ENCODE assay signal across 10 cellular contexts in genomic region chr22:33492210-33492651, GRCh38.
DNase-seq lines count a peak whose midpoint lies in the region; ATAC-seq and TF ChIP-seq lines count a peak whose summit lies in the region.
"Had no signal": no experiment of that assay in that cellular context is flagged by ENCODE, and none has a peak within 500 bp of the region (broad histone marks: within the 10 kb centered on the region; RNA-seq: fewer than 3 reads in every experiment).

No MANE protein-coding gene starts in this region.

- peaks cover 0 to 11% (median 4%) of the 10 kb centered on the region in 5 donors for H3K4me1 ChIP-seq in subcutaneous abdominal adipose tissue (ENCODE audit: control insufficient read depth in 5 of 5, insufficient read depth in 5 of 5, low read length in 5 of 5)

- no peaks in the 10 kb centered on the region for H3K27me3 Mint-ChIP-seq in activated B cell treated with CpG ODN at 0.5 μM for 24 hours
- H3K27me3 Mint-ChIP-seq: activated CD4-positive, alpha-beta memory T cell treated with anti-CD3 and anti-CD28 coated beads for 36 hours had no signal

- no peaks in the 10 kb centered on the region for H3K36me3 ChIP-seq in subcutaneous abdominal adipose tissue (ENCODE audit: control insufficient read depth in 5 of 5, insufficient read depth in 5 of 5, low read length in 5 of 5)

- intact Hi-C loops in Right ventricle myocardium inferior (cut with DNase I), result no loop called here
- intact Hi-C loops in left cardiac atrium (cut with DNase I), result no loop called here
- intact Hi-C loops in activated B cell treated with CpG ODN at 0.5 μM for 24 hours (cut with micrococcal nuclease), result no loop called here

- POLR2A ChIA-PET in activated B cell treated with CpG ODN at 0.5 μM for 24 hours (lab: Charles Lee), result no interaction called here

- no peaks in the 10 kb centered on the region for H3K9me3 ChIP-seq in subcutaneous abdominal adipose tissue (ENCODE audit: control insufficient read depth in 5 of 5, low read length in 5 of 5)

- no peak for TF ChIP-seq CTCF in activated B cell treated with CpG ODN at 0.5 μM for 24 hours (IDR thresholded peaks at IDR 0.05)

- H3K27me3 ChIP-seq in subcutaneous abdominal adipose tissue (ENCODE audit: control insufficient read depth in 5 of 5, insufficient read depth in 4 of 5, low read length in 5 of 5), result no peaks in the 10 kb centered on the region

- ATAC-seq in Right ventricle myocardium inferior (peak; percentile 40), left cardiac atrium (no peak), activated B cell treated with CpG ODN at 0.5 μM for 24 hours (ENCODE audit: low read depth) (no peak)

- no peak for DNase-seq in Right ventricle myocardium inferior (ENCODE audit: missing footprints)
- DNase-seq in left cardiac atrium, result no peak
- no peak for DNase-seq in activated B cell treated with CpG ODN at 0.5 μM for 24 hours
- peak; percentile 35 for DNase-seq in left kidney (ENCODE audit: low read depth, low spot score)
- no peak for DNase-seq in HCEC 1CT
- no peak for DNase-seq in activated effector memory CD4-positive, alpha-beta T cell treated with anti-CD3 and anti-CD28 coated beads, Interleukin-2, amount 50 U/mL, for 16 hours
- no peak for DNase-seq in DMS153 (lab: John Stamatoyannopoulos, UW)
- DNase-seq: activated CD4-positive, alpha-beta memory T cell treated with anti-CD3 and anti-CD28 coated beads for 36 hours; NCI-H1436 treated with DMSO at 0.1 percent for 48 hours had no signal

- peaks cover 5% of the 10 kb centered on the region for H3K9me3 Mint-ChIP-seq in activated B cell treated with CpG ODN at 0.5 μM for 24 hours

- H3K27ac ChIP-seq in subcutaneous abdominal adipose tissue (ENCODE audit: low read depth, low read length), result no peak overlapping the region

- peak overlapping the region in 3 of 5 donors; percentile 12 to 53 (median 13) for H3K4me3 ChIP-seq in subcutaneous abdominal adipose tissue (ENCODE audit: low read depth in 1 of 5, low read length in 5 of 5)

- H3K4me1 Mint-ChIP-seq in activated B cell treated with CpG ODN at 0.5 μM for 24 hours, result peaks cover 14% of the 10 kb centered on the region

- H3K4me3 Mint-ChIP-seq in activated B cell treated with CpG ODN at 0.5 μM for 24 hours, result peak overlapping the region; percentile 39
- H3K4me3 Mint-ChIP-seq: activated CD4-positive, alpha-beta memory T cell treated with anti-CD3 and anti-CD28 coated beads for 36 hours had no signal

- H3K27ac Mint-ChIP-seq in activated B cell treated with CpG ODN at 0.5 μM for 24 hours, result no peak overlapping the region
- H3K27ac Mint-ChIP-seq: activated CD4-positive, alpha-beta memory T cell treated with anti-CD3 and anti-CD28 coated beads for 36 hours had no signal

- CTCF ChIA-PET in activated B cell treated with CpG ODN at 0.5 μM for 24 hours (lab: Charles Lee), result no interaction called here

- peaks cover 16% of the 10 kb centered on the region for H3K36me3 Mint-ChIP-seq in activated B cell treated with CpG ODN at 0.5 μM for 24 hours (ENCODE audit: low read depth)
- H3K36me3 Mint-ChIP-seq: activated CD4-positive, alpha-beta memory T cell treated with anti-CD3 and anti-CD28 coated beads for 36 hours had no signal

- no peak overlapping the region for H3K9ac ChIP-seq in subcutaneous abdominal adipose tissue (ENCODE audit: low read length in 5 of 5)
